Comparison of ENCODE assay signal across 2 cellular contexts in the genomic region with DNA sequence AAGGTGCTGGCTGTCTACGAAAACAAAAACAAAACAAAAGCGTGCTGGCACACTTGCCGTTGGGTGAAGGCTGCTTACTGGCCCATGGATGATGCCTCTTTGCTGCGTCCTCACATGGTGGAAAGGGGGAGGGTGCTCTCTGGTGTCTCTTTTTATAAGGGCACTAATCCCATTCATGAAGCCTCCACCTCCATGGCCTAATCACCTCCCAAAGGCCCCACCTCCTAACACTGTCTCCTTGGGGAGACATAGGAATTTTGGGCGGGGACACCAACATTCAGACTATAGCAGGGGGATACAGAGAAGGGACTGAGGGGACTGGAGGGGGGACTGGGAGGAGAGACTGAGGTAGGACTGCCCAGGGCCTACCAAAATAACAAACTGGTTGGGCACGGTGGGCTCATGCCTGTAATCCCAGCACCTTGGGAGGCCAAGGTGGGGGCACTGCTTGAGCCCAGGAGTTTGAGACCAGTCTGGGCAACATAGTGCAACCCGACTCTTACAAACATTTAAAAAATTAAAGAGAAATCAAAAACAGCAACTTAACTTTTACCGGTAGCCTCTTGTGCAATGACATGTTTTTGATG.
TF ChIP-seq lines count a peak whose summit lies in the region.

No MANE protein-coding gene starts in this region.

TF ChIP-seq in GM23338, 12 proteins besides CTCF, POLR2A, EP300 and RAD21:
- TF ChIP-seq, protein P1, sequence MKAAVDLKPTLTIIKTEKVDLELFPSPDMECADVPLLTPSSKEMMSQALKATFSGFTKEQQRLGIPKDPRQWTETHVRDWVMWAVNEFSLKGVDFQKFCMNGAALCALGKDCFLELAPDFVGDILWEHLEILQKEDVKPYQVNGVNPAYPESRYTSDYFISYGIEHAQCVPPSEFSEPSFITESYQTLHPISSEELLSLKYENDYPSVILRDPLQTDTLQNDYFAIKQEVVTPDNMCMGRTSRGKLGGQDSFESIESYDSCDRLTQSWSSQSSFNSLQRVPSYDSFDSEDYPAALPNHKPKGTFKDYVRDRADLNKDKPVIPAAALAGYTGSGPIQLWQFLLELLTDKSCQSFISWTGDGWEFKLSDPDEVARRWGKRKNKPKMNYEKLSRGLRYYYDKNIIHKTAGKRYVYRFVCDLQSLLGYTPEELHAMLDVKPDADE (IDR thresholded peaks at IDR 0.05) = no peak
- no peak for TF ChIP-seq ZNF114 (CRISPR knock-in tag; IDR thresholded peaks at IDR 0.05)
- no peak for TF ChIP-seq EZH2 (IDR thresholded peaks at IDR 0.05; ENCODE audit: low read depth, unreplicated experiment)
- no peak for TF ChIP-seq CREB1 (CRISPR knock-in tag; IDR thresholded peaks at IDR 0.05; ENCODE audit: low read depth)
- no peak for TF ChIP-seq JUNB (IDR thresholded peaks at IDR 0.05; ENCODE audit: unreplicated experiment)
- TF ChIP-seq ZNF331 (CRISPR knock-in tag; IDR thresholded peaks at IDR 0.05; ENCODE audit: low read depth) = no peak
- no peak for TF ChIP-seq EZH2phosphoT487 (IDR thresholded peaks at IDR 0.05; ENCODE audit: unreplicated experiment)
- no peak for TF ChIP-seq STAT1 (IDR thresholded peaks at IDR 0.05; ENCODE audit: unreplicated experiment)
- TF ChIP-seq, protein P2, sequence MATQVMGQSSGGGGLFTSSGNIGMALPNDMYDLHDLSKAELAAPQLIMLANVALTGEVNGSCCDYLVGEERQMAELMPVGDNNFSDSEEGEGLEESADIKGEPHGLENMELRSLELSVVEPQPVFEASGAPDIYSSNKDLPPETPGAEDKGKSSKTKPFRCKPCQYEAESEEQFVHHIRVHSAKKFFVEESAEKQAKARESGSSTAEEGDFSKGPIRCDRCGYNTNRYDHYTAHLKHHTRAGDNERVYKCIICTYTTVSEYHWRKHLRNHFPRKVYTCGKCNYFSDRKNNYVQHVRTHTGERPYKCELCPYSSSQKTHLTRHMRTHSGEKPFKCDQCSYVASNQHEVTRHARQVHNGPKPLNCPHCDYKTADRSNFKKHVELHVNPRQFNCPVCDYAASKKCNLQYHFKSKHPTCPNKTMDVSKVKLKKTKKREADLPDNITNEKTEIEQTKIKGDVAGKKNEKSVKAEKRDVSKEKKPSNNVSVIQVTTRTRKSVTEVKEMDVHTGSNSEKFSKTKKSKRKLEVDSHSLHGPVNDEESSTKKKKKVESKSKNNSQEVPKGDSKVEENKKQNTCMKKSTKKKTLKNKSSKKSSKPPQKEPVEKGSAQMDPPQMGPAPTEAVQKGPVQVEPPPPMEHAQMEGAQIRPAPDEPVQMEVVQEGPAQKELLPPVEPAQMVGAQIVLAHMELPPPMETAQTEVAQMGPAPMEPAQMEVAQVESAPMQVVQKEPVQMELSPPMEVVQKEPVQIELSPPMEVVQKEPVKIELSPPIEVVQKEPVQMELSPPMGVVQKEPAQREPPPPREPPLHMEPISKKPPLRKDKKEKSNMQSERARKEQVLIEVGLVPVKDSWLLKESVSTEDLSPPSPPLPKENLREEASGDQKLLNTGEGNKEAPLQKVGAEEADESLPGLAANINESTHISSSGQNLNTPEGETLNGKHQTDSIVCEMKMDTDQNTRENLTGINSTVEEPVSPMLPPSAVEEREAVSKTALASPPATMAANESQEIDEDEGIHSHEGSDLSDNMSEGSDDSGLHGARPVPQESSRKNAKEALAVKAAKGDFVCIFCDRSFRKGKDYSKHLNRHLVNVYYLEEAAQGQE (IDR thresholded peaks at IDR 0.05; ENCODE audit: unreplicated experiment) = no peak
- no peak for TF ChIP-seq NANOG (IDR thresholded peaks at IDR 0.05; ENCODE audit: borderline replicate concordance)

TF ChIP-seq in H1, 55 proteins besides CTCF, POLR2A, EP300 and RAD21:
- 0 out of 2 replicates have a peak, but pooled peaks have one; percentile 8 for TF ChIP-seq CREB1 (IDR thresholded peaks at IDR 0.05)
- no peak for TF ChIP-seq SRF (IDR thresholded peaks at IDR 0.05; ENCODE audit: low read depth, low read length)
